In the genomic region with DNA sequence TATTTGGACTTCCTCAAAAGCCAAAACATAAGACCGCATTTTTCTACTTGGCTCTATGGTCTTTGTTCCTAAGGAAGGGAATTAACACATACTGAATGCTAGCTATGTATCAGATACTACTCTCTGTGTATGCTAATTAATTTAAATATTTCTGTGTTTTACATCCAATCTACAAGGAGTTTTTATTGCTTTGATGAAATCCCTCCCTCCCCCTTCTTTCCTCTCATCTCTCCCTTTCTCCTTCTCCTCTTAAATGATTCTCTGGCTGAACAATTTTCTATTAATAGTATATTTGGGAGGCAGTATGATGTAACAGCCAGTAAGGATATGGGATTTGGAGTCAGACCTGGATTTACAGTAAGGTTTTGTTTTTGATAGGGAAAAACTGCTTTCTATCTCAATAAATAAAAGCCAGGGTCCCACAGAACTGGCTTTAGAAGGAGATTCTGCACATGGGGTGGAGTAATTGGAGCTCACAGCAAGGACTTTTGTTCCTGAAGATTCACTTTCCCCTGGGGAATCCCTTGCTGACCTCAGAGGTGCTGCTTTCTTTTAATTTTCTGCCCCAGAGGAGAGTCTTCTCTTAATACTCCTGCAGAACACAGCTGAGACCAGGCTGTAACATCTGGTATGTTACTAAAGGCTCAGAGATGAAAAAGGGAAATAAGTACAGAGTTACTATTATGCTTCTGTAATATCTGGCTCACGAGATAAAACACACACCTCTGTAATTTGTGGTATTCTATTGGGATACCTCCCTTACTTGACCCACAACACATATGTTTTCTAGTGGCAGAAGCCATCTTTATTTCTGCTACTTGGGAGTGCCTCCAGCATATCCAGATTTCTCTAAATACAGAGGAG, we compare ENCODE assay signal across 1 cellular context.
TF ChIP-seq lines count a peak whose summit lies in the region.

No MANE protein-coding gene starts in this region.

TF ChIP-seq in K562, 482 proteins besides CTCF, POLR2A, EP300 and RAD21 (continued from another document and continues in another):
- TF ChIP-seq CREB3L1 (IDR thresholded peaks at IDR 0.05; ENCODE audit: borderline replicate concordance, low read depth) = no peak
- 0 out of 2 replicates have a peak, but pooled peaks have one; percentile 6 for TF ChIP-seq ILK (tag; IDR thresholded peaks at IDR 0.05; ENCODE audit: borderline replicate concordance, low read depth)
- peak; percentile 23 for TF ChIP-seq NFRKB (IDR thresholded peaks at IDR 0.05; ENCODE audit: low read depth)
- no peak for TF ChIP-seq MTA3 (IDR thresholded peaks at IDR 0.05; ENCODE audit: borderline replicate concordance)
- TF ChIP-seq BCL6 (CRISPR knock-in tag; IDR thresholded peaks at IDR 0.05) = no peak
- TF ChIP-seq, protein P1, sequence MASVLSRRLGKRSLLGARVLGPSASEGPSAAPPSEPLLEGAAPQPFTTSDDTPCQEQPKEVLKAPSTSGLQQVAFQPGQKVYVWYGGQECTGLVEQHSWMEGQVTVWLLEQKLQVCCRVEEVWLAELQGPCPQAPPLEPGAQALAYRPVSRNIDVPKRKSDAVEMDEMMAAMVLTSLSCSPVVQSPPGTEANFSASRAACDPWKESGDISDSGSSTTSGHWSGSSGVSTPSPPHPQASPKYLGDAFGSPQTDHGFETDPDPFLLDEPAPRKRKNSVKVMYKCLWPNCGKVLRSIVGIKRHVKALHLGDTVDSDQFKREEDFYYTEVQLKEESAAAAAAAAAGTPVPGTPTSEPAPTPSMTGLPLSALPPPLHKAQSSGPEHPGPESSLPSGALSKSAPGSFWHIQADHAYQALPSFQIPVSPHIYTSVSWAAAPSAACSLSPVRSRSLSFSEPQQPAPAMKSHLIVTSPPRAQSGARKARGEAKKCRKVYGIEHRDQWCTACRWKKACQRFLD (CRISPR knock-in tag; IDR thresholded peaks at IDR 0.05) = peak; percentile 87; the same call in 1 of the 2 replicates
- 0 out of 2 replicates have a peak, but pooled peaks have one; percentile 73 for TF ChIP-seq ZNF644 (tag; IDR thresholded peaks at IDR 0.05; ENCODE audit: low read depth)
- no peak for TF ChIP-seq LEF1 (IDR thresholded peaks at IDR 0.05)
- TF ChIP-seq TAL1 (IDR thresholded peaks at IDR 0.05) = peak; percentile 28; the same call in 1 of the 2 replicates
- no peak for TF ChIP-seq TRIM25 (IDR thresholded peaks at IDR 0.05; ENCODE audit: borderline replicate concordance)
- TF ChIP-seq WHSC1 (IDR thresholded peaks at IDR 0.05; ENCODE audit: low read length) = no peak
- no peak for TF ChIP-seq TSHZ1 (CRISPR knock-in tag; IDR thresholded peaks at IDR 0.05)
- TF ChIP-seq VEZF1 (CRISPR knock-in tag; IDR thresholded peaks at IDR 0.05) = no peak
- no peak for TF ChIP-seq NCOA6 (IDR thresholded peaks at IDR 0.05)
- no peak for TF ChIP-seq SP1 (CRISPR knock-in tag; IDR thresholded peaks at IDR 0.05)
- no peak for TF ChIP-seq NFYB (IDR thresholded peaks at IDR 0.05; ENCODE audit: extremely low read depth, insufficient read length)
- no peak for TF ChIP-seq TRIM24 (IDR thresholded peaks at IDR 0.05)
- TF ChIP-seq BRD9 (IDR thresholded peaks at IDR 0.05; ENCODE audit: low read depth, partially characterized antibody) = peak; percentile 25
- TF ChIP-seq NFE2 (IDR thresholded peaks at IDR 0.05; ENCODE audit: low read depth) = no peak
- TF ChIP-seq, protein P2, sequence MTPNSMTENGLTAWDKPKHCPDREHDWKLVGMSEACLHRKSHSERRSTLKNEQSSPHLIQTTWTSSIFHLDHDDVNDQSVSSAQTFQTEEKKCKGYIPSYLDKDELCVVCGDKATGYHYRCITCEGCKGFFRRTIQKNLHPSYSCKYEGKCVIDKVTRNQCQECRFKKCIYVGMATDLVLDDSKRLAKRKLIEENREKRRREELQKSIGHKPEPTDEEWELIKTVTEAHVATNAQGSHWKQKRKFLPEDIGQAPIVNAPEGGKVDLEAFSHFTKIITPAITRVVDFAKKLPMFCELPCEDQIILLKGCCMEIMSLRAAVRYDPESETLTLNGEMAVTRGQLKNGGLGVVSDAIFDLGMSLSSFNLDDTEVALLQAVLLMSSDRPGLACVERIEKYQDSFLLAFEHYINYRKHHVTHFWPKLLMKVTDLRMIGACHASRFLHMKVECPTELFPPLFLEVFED (CRISPR knock-in tag; conservative IDR thresholded peaks at IDR 0.05) = no peak
- peak in 1 of 2 experiments; percentile 5; a peak in 1 of 4 replicates for TF ChIP-seq TBL1XR1 (IDR thresholded peaks at IDR 0.05; ENCODE audit: low read length in 2 of 2)
- no peak for TF ChIP-seq IFI16 (CRISPR knock-in tag; IDR thresholded peaks at IDR 0.05)
- no peak for TF ChIP-seq TAF1 (IDR thresholded peaks at IDR 0.05; ENCODE audit: control insufficient read depth, extremely low read depth, insufficient read depth, low read length, severe bottlenecking)
- TF ChIP-seq ZBTB17 (CRISPR knock-in tag; IDR thresholded peaks at IDR 0.05) = 0 out of 2 replicates have a peak, but pooled peaks have one; percentile 8
- TF ChIP-seq EP400 (IDR thresholded peaks at IDR 0.05) = no peak; the same call in 1 of the 2 replicates
- TF ChIP-seq POLR2B (IDR thresholded peaks at IDR 0.05; ENCODE audit: low read depth, partially characterized antibody) = no peak
- TF ChIP-seq NCOR1 (IDR thresholded peaks at IDR 0.05) = peak; percentile 14; the same call in 1 of the 2 replicates
- no peak for TF ChIP-seq POLR2AphosphoS2 (IDR thresholded peaks at IDR 0.05; ENCODE audit: low read length)
- no peak for TF ChIP-seq ZC3H4 (CRISPR knock-in tag; IDR thresholded peaks at IDR 0.05; ENCODE audit: borderline replicate concordance)
- 0 out of 2 replicates have a peak, but pooled peaks have one; percentile 21 for TF ChIP-seq BRD4 (IDR thresholded peaks at IDR 0.05)
- peak; percentile 36; the same call in 1 of the 2 replicates for TF ChIP-seq HDAC8 (tag; IDR thresholded peaks at IDR 0.05)
- TF ChIP-seq DPF2 (IDR thresholded peaks at IDR 0.05) = no peak; the same call in 1 of the 2 replicates
- no peak for TF ChIP-seq NR1H2 (CRISPR knock-in tag; IDR thresholded peaks at IDR 0.05)
- TF ChIP-seq, protein P3, sequence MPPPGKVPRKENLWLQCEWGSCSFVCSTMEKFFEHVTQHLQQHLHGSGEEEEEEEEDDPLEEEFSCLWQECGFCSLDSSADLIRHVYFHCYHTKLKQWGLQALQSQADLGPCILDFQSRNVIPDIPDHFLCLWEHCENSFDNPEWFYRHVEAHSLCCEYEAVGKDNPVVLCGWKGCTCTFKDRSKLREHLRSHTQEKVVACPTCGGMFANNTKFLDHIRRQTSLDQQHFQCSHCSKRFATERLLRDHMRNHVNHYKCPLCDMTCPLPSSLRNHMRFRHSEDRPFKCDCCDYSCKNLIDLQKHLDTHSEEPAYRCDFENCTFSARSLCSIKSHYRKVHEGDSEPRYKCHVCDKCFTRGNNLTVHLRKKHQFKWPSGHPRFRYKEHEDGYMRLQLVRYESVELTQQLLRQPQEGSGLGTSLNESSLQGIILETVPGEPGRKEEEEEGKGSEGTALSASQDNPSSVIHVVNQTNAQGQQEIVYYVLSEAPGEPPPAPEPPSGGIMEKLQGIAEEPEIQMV (tag; conservative IDR thresholded peaks at IDR 0.05; ENCODE audit: low read depth) = no peak; the same call in 1 of the 2 replicates
- TF ChIP-seq ZNF785 (CRISPR knock-in tag; IDR thresholded peaks at IDR 0.05) = no peak
- no peak for TF ChIP-seq CC2D1A (IDR thresholded peaks at IDR 0.05)
- TF ChIP-seq ZNF592 (IDR thresholded peaks at IDR 0.05) = peak; percentile 54; the same call in 1 of the 2 replicates
- no peak for TF ChIP-seq RBM17 (IDR thresholded peaks at IDR 0.05; ENCODE audit: borderline replicate concordance, low read depth, low read length)
- peak in 1 of 3 experiments; percentile 65 for TF ChIP-seq YY1 (IDR thresholded peaks at IDR 0.05; ENCODE audit: borderline replicate concordance in 1 of 3, control insufficient read depth in 1 of 3, extremely low read depth in 1 of 3, insufficient read depth in 3 of 3, insufficient read length in 1 of 3, insufficient replicate concordance in 2 of 3, low read depth in 1 of 3, low read length in 2 of 3)
- TF ChIP-seq CXXC5 (CRISPR knock-in tag; IDR thresholded peaks at IDR 0.05) = 0 out of 2 replicates have a peak, but pooled peaks have one; percentile 6
- peak; percentile 20; the same call in 1 of the 2 replicates for TF ChIP-seq GATA2 (CRISPR knock-in tag; IDR thresholded peaks at IDR 0.05)
- peak; percentile 45 for TF ChIP-seq TCF3 (CRISPR knock-in tag; IDR thresholded peaks at IDR 0.05)
- TF ChIP-seq ZZZ3 (IDR thresholded peaks at IDR 0.05) = no peak
